ENCODE assay signal across 8 cellular contexts in the genomic region with DNA sequence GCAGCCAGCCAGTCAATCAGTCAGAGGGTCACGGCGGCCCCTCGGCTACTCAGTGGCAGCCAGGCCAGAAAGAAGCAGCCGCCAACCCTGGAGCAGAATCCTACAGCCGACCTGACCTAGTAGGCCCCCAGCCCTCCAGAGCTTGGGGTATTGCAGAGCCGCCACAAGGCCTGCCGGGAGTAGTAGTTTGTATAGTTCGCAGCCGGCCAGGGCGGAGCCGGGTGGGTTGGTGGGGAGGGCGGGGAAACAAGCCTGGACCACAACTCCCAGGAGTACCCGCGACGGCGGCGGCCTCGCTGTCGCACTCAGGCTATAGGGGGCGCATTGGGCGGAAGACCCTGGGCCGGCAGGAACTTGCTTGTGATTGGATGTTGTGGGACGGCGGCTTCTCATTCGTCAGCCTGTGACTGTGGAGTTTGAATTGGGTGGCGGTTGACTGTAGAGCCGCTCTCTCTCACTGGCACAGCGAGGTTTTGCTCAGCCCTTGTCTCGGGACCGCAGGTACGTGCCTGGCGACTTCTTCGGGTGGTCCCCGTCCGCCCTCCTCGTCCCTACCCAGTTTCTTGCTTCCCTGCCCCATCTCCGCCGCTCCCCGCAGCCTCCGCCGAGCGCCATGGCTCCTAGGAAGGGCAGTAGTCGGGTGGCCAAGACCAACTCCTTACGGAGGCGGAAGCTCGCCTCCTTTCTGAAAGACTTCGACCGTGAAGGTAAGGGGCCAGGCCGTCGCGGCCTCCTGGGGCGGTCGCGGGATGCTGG. TPM values are rescaled to one million over a fixed set of nuclear protein-coding genes. Genes with fewer than 3 reads are reported as not detected.
DNase-seq lines count a peak whose midpoint lies in the region; ATAC-seq, FAIRE-seq and TF ChIP-seq lines count a peak whose summit lies in the region.

A gene (plus strand): TSS at position 439 of the 756 bp plus-strand sequence. CDS start 175 bp downstream, at position 614.

- peak; percentile 74 for TF ChIP-seq CTCF in choroid plexus epithelial cell (conservative IDR thresholded peaks at IDR 0.05; ENCODE audit: low read depth, low read length)

- peak within 1 kb of the TSS; percentile 97 for H3K4me3 Mint-ChIP-seq in activated CD4-positive, alpha-beta T cell treated with anti-CD3 and anti-CD28 coated beads for 36 hours

- no peaks in the 10 kb centered on the region for H3K9me3 Mint-ChIP-seq in activated CD4-positive, alpha-beta T cell treated with anti-CD3 and anti-CD28 coated beads for 36 hours (ENCODE audit: low read depth)

- H3K4me3 ChIP-seq in BLaER1 (peak within 1 kb of the TSS; percentile 90), choroid plexus epithelial cell (ENCODE audit: low read depth, low read length) (peak within 1 kb of the TSS; percentile 98)

- no peaks in the 10 kb centered on the region for H3K27me3 ChIP-seq in BLaER1

- H3K36me3 ChIP-seq in BLaER1: peaks cover 47% of the 10 kb centered on the region

- H3K4me1 Mint-ChIP-seq in activated CD4-positive, alpha-beta T cell treated with anti-CD3 and anti-CD28 coated beads for 36 hours: peaks cover 32% of the 10 kb centered on the region

- peaks cover 13% of the 10 kb centered on the region for H4K20me1 ChIP-seq in BLaER1

- POLR2A ChIA-PET in activated CD4-positive, alpha-beta T cell treated with anti-CD3 and anti-CD28 coated beads for 36 hours (lab: Charles Lee): interaction anchor here (1.0 to 2.5 kb wide), 4 partner anchors 96 to 167 kb away, joined by 3 to 10 read pairs (median 4); a partner anchor contains a TSS

- CTCF ChIA-PET in activated CD4-positive, alpha-beta T cell treated with anti-CD3 and anti-CD28 coated beads for 36 hours (lab: Charles Lee): interaction anchor here (0.6 to 2.3 kb wide), 17 partner anchors 9 to 1333 kb away, joined by 3 to 19 read pairs (median 3); a partner anchor contains a TSS

- H3K36me3 Mint-ChIP-seq in activated CD4-positive, alpha-beta T cell treated with anti-CD3 and anti-CD28 coated beads for 36 hours (ENCODE audit: low read depth): peaks cover 48% of the 10 kb centered on the region

- ATAC-seq in HG03457 (IDR thresholded peaks at IDR 0.05; ENCODE audit: unreplicated experiment): peak; percentile 75
- ATAC-seq in activated CD4-positive, alpha-beta T cell treated with anti-CD3 and anti-CD28 coated beads for 36 hours: peak; percentile 88

- peak within 1 kb of the TSS; percentile 88 for H3K9ac ChIP-seq in BLaER1

- no peaks in the 10 kb centered on the region for H3K9me3 ChIP-seq in BLaER1

- peak; percentile 89 for DNase-seq in GM19239 (ENCODE audit: insufficient read length, low spot score)
- DNase-seq in NCI-H524 (lab: John Stamatoyannopoulos, UW): peak; percentile 94 to 95
- DNase-seq in activated CD4-positive, alpha-beta T cell treated with anti-CD3 and anti-CD28 coated beads for 36 hours: peak; percentile 99
- DNase-seq in choroid plexus epithelial cell (ENCODE audit: low read depth): peak; percentile 99
- peak; percentile 94 for DNase-seq in kidney glomerular epithelial cell (lab: John Stamatoyannopoulos, UW)
- DNase-seq in stimulated activated CD4-positive, alpha-beta T cell treated with anti-CD3 and anti-CD28 coated beads, Interleukin-1b, Interleukin-23, amount 100 ng/mL, for 1 hour (ENCODE audit: low read depth in 2 of 2): peak; percentile 96 to 97

- peak within 1 kb of the TSS; percentile 99 for H3K4me2 ChIP-seq in BLaER1

- no peaks in the 10 kb centered on the region for H3K27me3 Mint-ChIP-seq in activated CD4-positive, alpha-beta T cell treated with anti-CD3 and anti-CD28 coated beads for 36 hours

- FAIRE-seq in GM19239 (lab: Jason Lieb, UNC): peak; percentile 97

- peaks cover 41% of the 10 kb centered on the region for H3K4me1 ChIP-seq in BLaER1

- intact Hi-C loops in activated CD4-positive, alpha-beta T cell treated with anti-CD3 and anti-CD28 coated beads for 36 hours (cut with DNase I, micrococcal nuclease): loop anchor here (1.0 to 10.0 kb wide), 22 partner anchors 63 to 1883 kb away; a partner anchor contains a TSS

- peak within 1 kb of the TSS; percentile 88 for H3K27ac ChIP-seq in BLaER1

- peak within 1 kb of the TSS; percentile 92 for H3K27ac Mint-ChIP-seq in activated CD4-positive, alpha-beta T cell treated with anti-CD3 and anti-CD28 coated beads for 36 hours

RNA-seq across cellular contexts. Expression of the gene that starts here (rescaled TPM):
- total RNA-seq in activated CD4-positive, alpha-beta T cell treated with anti-CD3 and anti-CD28 coated beads for 36 hours: 10 to 100 TPM; 61.2 to 61.7 TPM

Comparison
In these comparisons a context has a peak if more than half of its experiments do, and no peak if none do; other contexts are left out.
1. Peak in every context shown above with its lines: DNase-seq, ATAC-seq, H3K4me3 ChIP-seq and H3K27ac ChIP-seq.